In the genomic region with DNA sequence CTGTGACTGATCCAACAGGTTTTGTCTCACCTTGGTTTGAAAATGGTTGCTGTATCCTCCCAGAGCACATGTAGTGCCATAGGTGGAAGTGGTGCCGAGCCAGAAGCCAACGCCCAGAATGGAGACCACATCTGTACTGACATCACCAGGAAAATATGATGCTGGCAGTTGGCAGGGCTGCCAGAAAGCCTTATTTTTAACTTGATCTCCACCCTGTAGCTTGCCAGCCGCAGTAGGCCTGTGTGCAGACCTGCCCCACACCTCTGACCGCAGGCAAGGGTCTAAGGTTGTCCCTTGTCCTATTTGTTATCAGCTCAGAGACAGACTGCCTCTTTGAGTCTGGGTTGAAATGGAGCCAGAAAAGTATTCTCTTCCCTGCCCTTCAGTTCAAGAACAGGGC, we compare ENCODE assay signal across 10 cellular contexts.
DNase-seq lines count a peak whose midpoint lies in the region; ATAC-seq and TF ChIP-seq lines count a peak whose summit lies in the region.
"Had no signal": no experiment of that assay in that cellular context is flagged by ENCODE, and none has a peak within 500 bp of the region (broad histone marks: within the 10 kb centered on the region; RNA-seq: fewer than 3 reads in every experiment).

No MANE protein-coding gene starts in this region.

- H3K9me2 ChIP-seq in hepatocyte (replicated peaks; ENCODE audit: insufficient read depth), result no peaks in the 10 kb centered on the region

- H3K79me2 ChIP-seq in hepatocyte, result peaks cover 100% of the 10 kb centered on the region

- H3K27me3 ChIP-seq in hepatocyte, result no peaks in the 10 kb centered on the region

- no peaks in the 10 kb centered on the region for H3K27me3 Mint-ChIP-seq in activated T-helper 2 cell treated with anti-CD3 and anti-CD28 coated beads, Interferon-gamma antibody, Interleukin-2, Interleukin-4, amounts not matched to agents 10 μg/mL and 5 μg/mL and 100 μg/mL, durations not matched to agents 14 hours and 24 hours and 36 hours (ENCODE audit: low read depth)

- H2AFZ ChIP-seq in hepatocyte, result no peak overlapping the region

- no peak overlapping the region for H3K4me2 ChIP-seq in hepatocyte

- peak; percentile 41 for ATAC-seq in stimulated activated naive CD8-positive, alpha-beta T cell treated with anti-CD3 and anti-CD28 coated beads, Interleukin-15, Interleukin-2, amounts not matched to agents 100 U/mL and 50 U/mL, for 24 hours
- ATAC-seq in HG03135 (IDR thresholded peaks at IDR 0.05; ENCODE audit: unreplicated experiment) (no peak), HG02885 (IDR thresholded peaks at IDR 0.05; ENCODE audit: poor library complexity, unreplicated experiment) (no peak)

- DNase-seq in HS-27A (ENCODE audit: low read depth) (peak; percentile 61), hepatocyte (ENCODE audit: low spot score) (no peak), putamen (ENCODE audit: low spot score) (no peak)
- DNase-seq in activated T-helper 2 cell treated with anti-CD3 and anti-CD28 coated beads, Interferon-gamma antibody, Interleukin-2, Interleukin-4, amounts not matched to agents 10 μg/mL and 5 μg/mL and 100 μg/mL, durations not matched to agents 14 hours and 24 hours and 36 hours (ENCODE audit: low spot score), result peak; percentile 38
- DNase-seq in stimulated activated naive CD8-positive, alpha-beta T cell treated with anti-CD3 and anti-CD28 coated beads, Interleukin-15, Interleukin-2, amounts not matched to agents 100 U/mL and 50 U/mL, for 24 hours, result peak; percentile 46
- no peak for DNase-seq in activated CD4-positive, CD25-positive, alpha-beta regulatory T cell treated with anti-CD3 and anti-CD28 coated beads, Interleukin-2, amount 50 U/mL, for 72 hours
- DNase-seq: activated CD4-positive, alpha-beta T cell treated with anti-CD3 and anti-CD28 coated beads for 1 hour; NCI-H2227 treated with DMSO at 0.1 percent for 48 hours had no signal

- TF ChIP-seq CTCF in hepatocyte (IDR thresholded peaks at IDR 0.05; ENCODE audit: poor library complexity), result no peak

- 85% methylated on average over 4 of the region's 4 CpGs for WGBS in hepatocyte (ENCODE audit: low lambda C conversion rate, missing lambda C conversion rate)

- peak overlapping the region; percentile 23 for H3K27ac ChIP-seq in hepatocyte

- H3K9me3 ChIP-seq in hepatocyte (ENCODE audit: low read depth), result no peaks in the 10 kb centered on the region

- peaks cover 98% of the 10 kb centered on the region for H4K20me1 ChIP-seq in hepatocyte (ENCODE audit: insufficient read depth, poor library complexity, severe bottlenecking)

- peaks cover 55% of the 10 kb centered on the region for H3K36me3 Mint-ChIP-seq in activated T-helper 2 cell treated with anti-CD3 and anti-CD28 coated beads, Interferon-gamma antibody, Interleukin-2, Interleukin-4, amounts not matched to agents 10 μg/mL and 5 μg/mL and 100 μg/mL, durations not matched to agents 14 hours and 24 hours and 36 hours (ENCODE audit: low read depth)

- peak overlapping the region; percentile 26 for H3K4me3 Mint-ChIP-seq in activated T-helper 2 cell treated with anti-CD3 and anti-CD28 coated beads, Interferon-gamma antibody, Interleukin-2, Interleukin-4, amounts not matched to agents 10 μg/mL and 5 μg/mL and 100 μg/mL, durations not matched to agents 14 hours and 24 hours and 36 hours (ENCODE audit: low read depth)

- no peaks in the 10 kb centered on the region for H3K9me3 Mint-ChIP-seq in activated T-helper 2 cell treated with anti-CD3 and anti-CD28 coated beads, Interferon-gamma antibody, Interleukin-2, Interleukin-4, amounts not matched to agents 10 μg/mL and 5 μg/mL and 100 μg/mL, durations not matched to agents 14 hours and 24 hours and 36 hours

- H3K27ac Mint-ChIP-seq in activated T-helper 2 cell treated with anti-CD3 and anti-CD28 coated beads, Interferon-gamma antibody, Interleukin-2, Interleukin-4, amounts not matched to agents 10 μg/mL and 5 μg/mL and 100 μg/mL, durations not matched to agents 14 hours and 24 hours and 36 hours, result peak overlapping the region; percentile 84

- no peak overlapping the region for H3K4me3 ChIP-seq in hepatocyte

- H3K4me1 Mint-ChIP-seq in activated T-helper 2 cell treated with anti-CD3 and anti-CD28 coated beads, Interferon-gamma antibody, Interleukin-2, Interleukin-4, amounts not matched to agents 10 μg/mL and 5 μg/mL and 100 μg/mL, durations not matched to agents 14 hours and 24 hours and 36 hours (ENCODE audit: low read depth), result peaks cover 99% of the 10 kb centered on the region

- H3K36me3 ChIP-seq in hepatocyte (replicated peaks; ENCODE audit: insufficient read depth, low read depth), result no peaks in the 10 kb centered on the region

- peaks cover 38% of the 10 kb centered on the region for H3K4me1 ChIP-seq in hepatocyte (ENCODE audit: insufficient read depth)

- intact Hi-C loops in activated T-helper 2 cell treated with anti-CD3 and anti-CD28 coated beads, Interferon-gamma antibody, Interleukin-2, Interleukin-4, amounts not matched to agents 10 μg/mL and 5 μg/mL and 100 μg/mL, durations not matched to agents 14 hours and 24 hours and 36 hours (cut with micrococcal nuclease), result no loop called here

Comparison
In these comparisons a context has a peak if more than half of its experiments do, and no peak if none do; other contexts are left out.
1. DNase-seq: peak in HS-27A (single experiment), activated T-helper 2 cell treated with anti-CD3 and anti-CD28 coated beads, Interferon-gamma antibody, Interleukin-2, Interleukin-4, amounts not matched to agents 10 μg/mL and 5 μg/mL and 100 μg/mL, durations not matched to agents 14 hours and 24 hours and 36 hours (single experiment) and stimulated activated naive CD8-positive, alpha-beta T cell treated with anti-CD3 and anti-CD28 coated beads, Interleukin-15, Interleukin-2, amounts not matched to agents 100 U/mL and 50 U/mL, for 24 hours (single experiment); none in hepatocyte (single experiment), putamen (single experiment) and activated CD4-positive, CD25-positive, alpha-beta regulatory T cell treated with anti-CD3 and anti-CD28 coated beads, Interleukin-2, amount 50 U/mL, for 72 hours (single experiment).